Comparison of ENCODE assay signal across 30 cellular contexts in the genomic region with DNA sequence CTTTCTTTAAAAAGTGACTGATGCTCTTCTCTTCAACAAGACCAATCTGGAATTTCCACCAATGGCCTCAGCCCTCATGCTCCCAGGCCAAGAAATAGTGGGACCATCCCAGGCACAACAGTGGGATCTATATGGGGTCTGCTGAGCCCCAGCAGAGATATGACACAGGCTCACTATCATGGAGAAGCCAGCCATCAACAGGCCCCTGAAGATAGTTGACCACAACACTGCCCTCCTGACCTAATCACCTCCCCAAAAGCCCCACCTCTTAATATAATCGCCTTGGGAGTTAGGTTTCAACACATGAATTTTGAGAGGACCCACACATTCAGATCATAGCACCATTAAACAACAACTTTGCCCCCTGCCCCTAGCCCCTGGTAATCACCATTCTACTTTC. TPM values are rescaled to one million over a fixed set of nuclear protein-coding genes. Genes with fewer than 3 reads are reported as not detected.
"Had no signal": no experiment of that assay in that cellular context is flagged by ENCODE, and none has a peak within 500 bp of the region (broad histone marks: within the 10 kb centered on the region; RNA-seq: fewer than 3 reads in every experiment).

No MANE protein-coding gene starts in this region.

- H3K27ac Mint-ChIP-seq: activated T-cell treated with anti-CD3 and anti-CD28 coated beads, Interleukin-2, amount 50 U/mL, for 24 hours; activated T-helper 17 cell treated with anti-CD3 and anti-CD28 coated beads, Interleukin-2, amount 50 U/mL, for 72 hours; nephron; type B pancreatic cell had no signal

- H3K9me3 Mint-ChIP-seq: activated T-cell treated with anti-CD3 and anti-CD28 coated beads, Interleukin-2, amount 50 U/mL, for 24 hours; activated T-helper 17 cell treated with anti-CD3 and anti-CD28 coated beads, Interleukin-2, amount 50 U/mL, for 72 hours; nephron had no signal

- H3K36me3 ChIP-seq: cardiac muscle cell, heart right ventricle, pancreas had no signal

- H3K36me3 Mint-ChIP-seq: type B pancreatic cell had no signal

- H3K27ac ChIP-seq: body of pancreas, cardiac muscle cell, heart right ventricle, pancreas, psoas muscle, testis, VCaP had no signal

- H3K27me3 Mint-ChIP-seq: activated T-cell treated with anti-CD3 and anti-CD28 coated beads, Interleukin-2, amount 50 U/mL, for 24 hours; activated T-helper 17 cell treated with anti-CD3 and anti-CD28 coated beads, Interleukin-2, amount 50 U/mL, for 72 hours; type B pancreatic cell had no signal

- H3K27me3 ChIP-seq: body of pancreas, cardiac muscle cell, heart right ventricle, pancreas, testis had no signal

- H3K4me1 ChIP-seq: psoas muscle had no signal

- H3K9me3 ChIP-seq: body of pancreas, heart right ventricle, pancreas, psoas muscle, testis had no signal

- H3K4me3 ChIP-seq: body of pancreas, cardiac muscle cell, heart right ventricle, pancreas, psoas muscle, testis had no signal

- DNase-seq: activated CD4-positive, alpha-beta T cell treated with anti-CD3 and anti-CD28 coated beads for 1 hour; activated CD4-positive, alpha-beta T cell treated with anti-CD3 and anti-CD28 coated beads, Interleukin-2, amount 50 U/mL, for 1 hour; activated CD8-positive, alpha-beta memory T cell treated with anti-CD3 and anti-CD28 coated beads for 24 hours; activated CD8-positive, alpha-beta memory T cell treated with anti-CD3 and anti-CD28 coated beads, Interleukin-2, amount 50 U/mL, for 4 hours; activated T-cell treated with anti-CD3 and anti-CD28 coated beads, Interleukin-2, amount 50 U/mL, for 24 hours; anterior cingulate cortex; body of pancreas; foreskin fibroblast; heart right ventricle; islet precursor cell; left cardiac atrium; mesenchymal stem cell; pancreas; psoas muscle; right cardiac atrium; stimulated activated CD4-positive, alpha-beta T cell treated with anti-CD3 and anti-CD28 coated beads, Interleukin-12 subunit alpha, Interleukin-12 subunit beta, amount 100 ng/mL, for 4 hours; T1000; testis had no signal

- ATAC-seq: activated T-helper 17 cell treated with anti-CD3 and anti-CD28 coated beads, Interleukin-2, amount 50 U/mL, for 72 hours; body of pancreas; heart right ventricle; left cardiac atrium; pancreas; psoas muscle; right cardiac atrium had no signal

- H3K4me3 Mint-ChIP-seq: activated T-cell treated with anti-CD3 and anti-CD28 coated beads, Interleukin-2, amount 50 U/mL, for 24 hours; activated T-helper 17 cell treated with anti-CD3 and anti-CD28 coated beads, Interleukin-2, amount 50 U/mL, for 72 hours; nephron; type B pancreatic cell had no signal

RNA-seq across cellular contexts. Expression of gene IL17F, which starts 57.0 kb away (rescaled TPM):
- total RNA-seq: body of pancreas, cardiac muscle cell, chondrocyte, epithelial cell of proximal tubule, fibroblast of lung, heart right ventricle, left cardiac atrium, lower leg skin, mononuclear cell, myocyte, pancreas, psoas muscle, right cardiac atrium, skeletal muscle tissue, testis had no signal
- polyA plus RNA-seq: cardiac muscle cell, fibroblast of lung, heart right ventricle, pancreas, psoas muscle, right cardiac atrium had no signal
